ENCODE assay signal across 1 cellular context in genomic region chr17:64320613-64321553, GRCh38.
TF ChIP-seq lines count a peak whose summit lies in the region.

No MANE protein-coding gene starts in this region.

TF ChIP-seq in HepG2, 621 proteins besides CTCF, POLR2A, EP300 and RAD21 (continued from another document and continues in another):
- TF ChIP-seq, protein P1, sequence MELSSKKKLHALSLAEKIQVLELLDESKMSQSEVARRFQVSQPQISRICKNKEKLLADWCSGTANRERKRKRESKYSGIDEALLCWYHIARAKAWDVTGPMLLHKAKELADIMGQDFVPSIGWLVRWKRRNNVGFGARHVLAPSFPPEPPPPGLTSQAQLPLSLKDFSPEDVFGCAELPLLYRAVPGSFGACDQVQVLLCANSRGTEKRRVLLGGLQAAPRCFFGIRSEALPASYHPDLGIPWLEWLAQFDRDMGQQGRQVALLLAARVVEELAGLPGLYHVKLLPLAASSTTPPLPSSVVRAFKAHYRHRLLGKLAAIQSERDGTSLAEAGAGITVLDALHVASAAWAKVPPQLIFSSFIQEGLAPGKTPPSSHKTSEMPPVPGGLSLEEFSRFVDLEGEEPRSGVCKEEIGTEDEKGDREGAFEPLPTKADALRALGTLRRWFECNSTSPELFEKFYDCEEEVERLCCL (CRISPR knock-in tag; IDR thresholded peaks at IDR 0.05; ENCODE audit: borderline replicate concordance) = peak; percentile 88; the same call in 1 of the 2 replicates
- TF ChIP-seq, protein P2, sequence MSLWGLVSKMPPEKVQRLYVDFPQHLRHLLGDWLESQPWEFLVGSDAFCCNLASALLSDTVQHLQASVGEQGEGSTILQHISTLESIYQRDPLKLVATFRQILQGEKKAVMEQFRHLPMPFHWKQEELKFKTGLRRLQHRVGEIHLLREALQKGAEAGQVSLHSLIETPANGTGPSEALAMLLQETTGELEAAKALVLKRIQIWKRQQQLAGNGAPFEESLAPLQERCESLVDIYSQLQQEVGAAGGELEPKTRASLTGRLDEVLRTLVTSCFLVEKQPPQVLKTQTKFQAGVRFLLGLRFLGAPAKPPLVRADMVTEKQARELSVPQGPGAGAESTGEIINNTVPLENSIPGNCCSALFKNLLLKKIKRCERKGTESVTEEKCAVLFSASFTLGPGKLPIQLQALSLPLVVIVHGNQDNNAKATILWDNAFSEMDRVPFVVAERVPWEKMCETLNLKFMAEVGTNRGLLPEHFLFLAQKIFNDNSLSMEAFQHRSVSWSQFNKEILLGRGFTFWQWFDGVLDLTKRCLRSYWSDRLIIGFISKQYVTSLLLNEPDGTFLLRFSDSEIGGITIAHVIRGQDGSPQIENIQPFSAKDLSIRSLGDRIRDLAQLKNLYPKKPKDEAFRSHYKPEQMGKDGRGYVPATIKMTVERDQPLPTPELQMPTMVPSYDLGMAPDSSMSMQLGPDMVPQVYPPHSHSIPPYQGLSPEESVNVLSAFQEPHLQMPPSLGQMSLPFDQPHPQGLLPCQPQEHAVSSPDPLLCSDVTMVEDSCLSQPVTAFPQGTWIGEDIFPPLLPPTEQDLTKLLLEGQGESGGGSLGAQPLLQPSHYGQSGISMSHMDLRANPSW (CRISPR knock-in tag; IDR thresholded peaks at IDR 0.05; ENCODE audit: borderline replicate concordance) = 0 out of 2 replicates have a peak, but pooled peaks have one; percentile 63
- TF ChIP-seq ZNF441 (CRISPR knock-in tag; IDR thresholded peaks at IDR 0.05; ENCODE audit: borderline replicate concordance) (0 out of 2 replicates have a peak, but pooled peaks have one; percentile 14), ZNF784 (CRISPR knock-in tag; IDR thresholded peaks at IDR 0.05; ENCODE audit: borderline replicate concordance) (no peak), POGK (CRISPR knock-in tag; conservative IDR thresholded peaks at IDR 0.05) (no peak), NR2F2 (IDR thresholded peaks at IDR 0.05; ENCODE audit: borderline replicate concordance, low read depth) (peak; percentile 59), NONO (IDR thresholded peaks at IDR 0.05) (no peak), NONO (CRISPR knock-in tag; conservative IDR thresholded peaks at IDR 0.05) (0 out of 2 replicates have a peak, but pooled peaks have one; percentile 33), REL (CRISPR knock-in tag; conservative IDR thresholded peaks at IDR 0.05) (no peak), ZNF687 (CRISPR knock-in tag; IDR thresholded peaks at IDR 0.05) (peak; percentile 32), ZNF577 (CRISPR knock-in tag; IDR thresholded peaks at IDR 0.05; ENCODE audit: borderline replicate concordance, low read depth) (no peak), RARA (CRISPR knock-in tag; IDR thresholded peaks at IDR 0.05) (peak; percentile 65), NFIB (CRISPR knock-in tag; IDR thresholded peaks at IDR 0.05; ENCODE audit: borderline replicate concordance) (no peak), MTF1 (CRISPR knock-in tag; IDR thresholded peaks at IDR 0.05) (no peak), ZNF616 (CRISPR knock-in tag; IDR thresholded peaks at IDR 0.05; ENCODE audit: low read depth) (no peak), ZNF660 (CRISPR knock-in tag; IDR thresholded peaks at IDR 0.05; ENCODE audit: borderline replicate concordance, low read depth) (no peak), FOXM1 (CRISPR knock-in tag; IDR thresholded peaks at IDR 0.05) (no peak), TSC22D2 (CRISPR knock-in tag; IDR thresholded peaks at IDR 0.05; ENCODE audit: borderline replicate concordance) (no peak), ZNF737 (CRISPR knock-in tag; IDR thresholded peaks at IDR 0.05; ENCODE audit: borderline replicate concordance) (0 out of 2 replicates have a peak, but pooled peaks have one; percentile 49), SRF (IDR thresholded peaks at IDR 0.05; ENCODE audit: low read depth, low read length) (no peak), ZNF253 (CRISPR knock-in tag; IDR thresholded peaks at IDR 0.05; ENCODE audit: borderline replicate concordance) (0 out of 2 replicates have a peak, but pooled peaks have one; percentile 58), MXI1 (IDR thresholded peaks at IDR 0.05; ENCODE audit: borderline replicate concordance, low read depth, low read length) (no peak), ZNF615 (CRISPR knock-in tag; IDR thresholded peaks at IDR 0.05; ENCODE audit: borderline replicate concordance) (no peak), HMGXB4 (CRISPR knock-in tag; IDR thresholded peaks at IDR 0.05; ENCODE audit: borderline replicate concordance in 1 of 2, low read depth in 1 of 2) (peak in 1 of 2 experiments; percentile 29; a peak in 2 of 4 replicates), ZNF225 (CRISPR knock-in tag; IDR thresholded peaks at IDR 0.05) (no peak), SMC3 (IDR thresholded peaks at IDR 0.05; ENCODE audit: low read length) (peak; percentile 91), CREM (IDR thresholded peaks at IDR 0.05) (0 out of 2 replicates have a peak, but pooled peaks have one; percentile 25), CREM (CRISPR knock-in tag; IDR thresholded peaks at IDR 0.05) (no peak), CREB1 (IDR thresholded peaks at IDR 0.05) (no peak), CREB1 (CRISPR knock-in tag; IDR thresholded peaks at IDR 0.05) (no peak), ZNF276 (CRISPR knock-in tag; IDR thresholded peaks at IDR 0.05; ENCODE audit: low read depth) (no peak), ELF1 (CRISPR knock-in tag; IDR thresholded peaks at IDR 0.05) (peak; percentile 11; the same call in 1 of the 2 replicates), RBAK (CRISPR knock-in tag; IDR thresholded peaks at IDR 0.05) (no peak), ONECUT2 (CRISPR knock-in tag; IDR thresholded peaks at IDR 0.05) (no peak; the same call in 1 of the 2 replicates), HOXA9 (CRISPR knock-in tag; IDR thresholded peaks at IDR 0.05; ENCODE audit: borderline replicate concordance) (no peak)
- TF ChIP-seq, protein P3, sequence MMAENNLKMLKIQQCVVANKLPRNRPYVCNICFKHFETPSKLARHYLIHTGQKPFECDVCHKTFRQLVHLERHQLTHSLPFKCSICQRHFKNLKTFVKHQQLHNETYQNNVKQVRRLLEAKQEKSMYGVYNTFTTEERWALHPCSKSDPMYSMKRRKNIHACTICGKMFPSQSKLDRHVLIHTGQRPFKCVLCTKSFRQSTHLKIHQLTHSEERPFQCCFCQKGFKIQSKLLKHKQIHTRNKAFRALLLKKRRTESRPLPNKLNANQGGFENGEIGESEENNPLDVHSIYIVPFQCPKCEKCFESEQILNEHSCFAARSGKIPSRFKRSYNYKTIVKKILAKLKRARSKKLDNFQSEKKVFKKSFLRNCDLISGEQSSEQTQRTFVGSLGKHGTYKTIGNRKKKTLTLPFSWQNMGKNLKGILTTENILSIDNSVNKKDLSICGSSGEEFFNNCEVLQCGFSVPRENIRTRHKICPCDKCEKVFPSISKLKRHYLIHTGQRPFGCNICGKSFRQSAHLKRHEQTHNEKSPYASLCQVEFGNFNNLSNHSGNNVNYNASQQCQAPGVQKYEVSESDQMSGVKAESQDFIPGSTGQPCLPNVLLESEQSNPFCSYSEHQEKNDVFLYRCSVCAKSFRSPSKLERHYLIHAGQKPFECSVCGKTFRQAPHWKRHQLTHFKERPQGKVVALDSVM (CRISPR knock-in tag; IDR thresholded peaks at IDR 0.05) = peak; percentile 65; the same call in 1 of the 2 replicates
- TF ChIP-seq, protein P4, sequence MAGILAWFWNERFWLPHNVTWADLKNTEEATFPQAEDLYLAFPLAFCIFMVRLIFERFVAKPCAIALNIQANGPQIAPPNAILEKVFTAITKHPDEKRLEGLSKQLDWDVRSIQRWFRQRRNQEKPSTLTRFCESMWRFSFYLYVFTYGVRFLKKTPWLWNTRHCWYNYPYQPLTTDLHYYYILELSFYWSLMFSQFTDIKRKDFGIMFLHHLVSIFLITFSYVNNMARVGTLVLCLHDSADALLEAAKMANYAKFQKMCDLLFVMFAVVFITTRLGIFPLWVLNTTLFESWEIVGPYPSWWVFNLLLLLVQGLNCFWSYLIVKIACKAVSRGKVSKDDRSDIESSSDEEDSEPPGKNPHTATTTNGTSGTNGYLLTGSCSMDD (CRISPR knock-in tag; IDR thresholded peaks at IDR 0.05) = no peak
- TF ChIP-seq, protein P5, sequence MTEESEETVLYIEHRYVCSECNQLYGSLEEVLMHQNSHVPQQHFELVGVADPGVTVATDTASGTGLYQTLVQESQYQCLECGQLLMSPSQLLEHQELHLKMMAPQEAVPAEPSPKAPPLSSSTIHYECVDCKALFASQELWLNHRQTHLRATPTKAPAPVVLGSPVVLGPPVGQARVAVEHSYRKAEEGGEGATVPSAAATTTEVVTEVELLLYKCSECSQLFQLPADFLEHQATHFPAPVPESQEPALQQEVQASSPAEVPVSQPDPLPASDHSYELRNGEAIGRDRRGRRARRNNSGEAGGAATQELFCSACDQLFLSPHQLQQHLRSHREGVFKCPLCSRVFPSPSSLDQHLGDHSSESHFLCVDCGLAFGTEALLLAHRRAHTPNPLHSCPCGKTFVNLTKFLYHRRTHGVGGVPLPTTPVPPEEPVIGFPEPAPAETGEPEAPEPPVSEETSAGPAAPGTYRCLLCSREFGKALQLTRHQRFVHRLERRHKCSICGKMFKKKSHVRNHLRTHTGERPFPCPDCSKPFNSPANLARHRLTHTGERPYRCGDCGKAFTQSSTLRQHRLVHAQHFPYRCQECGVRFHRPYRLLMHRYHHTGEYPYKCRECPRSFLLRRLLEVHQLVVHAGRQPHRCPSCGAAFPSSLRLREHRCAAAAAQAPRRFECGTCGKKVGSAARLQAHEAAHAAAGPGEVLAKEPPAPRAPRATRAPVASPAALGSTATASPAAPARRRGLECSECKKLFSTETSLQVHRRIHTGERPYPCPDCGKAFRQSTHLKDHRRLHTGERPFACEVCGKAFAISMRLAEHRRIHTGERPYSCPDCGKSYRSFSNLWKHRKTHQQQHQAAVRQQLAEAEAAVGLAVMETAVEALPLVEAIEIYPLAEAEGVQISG (CRISPR knock-in tag; IDR thresholded peaks at IDR 0.05) = peak; percentile 58
- TF ChIP-seq, protein P6, sequence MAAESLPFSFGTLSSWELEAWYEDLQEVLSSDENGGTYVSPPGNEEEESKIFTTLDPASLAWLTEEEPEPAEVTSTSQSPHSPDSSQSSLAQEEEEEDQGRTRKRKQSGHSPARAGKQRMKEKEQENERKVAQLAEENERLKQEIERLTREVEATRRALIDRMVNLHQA (CRISPR knock-in tag; IDR thresholded peaks at IDR 0.05) = no peak
